In the genomic region with DNA sequence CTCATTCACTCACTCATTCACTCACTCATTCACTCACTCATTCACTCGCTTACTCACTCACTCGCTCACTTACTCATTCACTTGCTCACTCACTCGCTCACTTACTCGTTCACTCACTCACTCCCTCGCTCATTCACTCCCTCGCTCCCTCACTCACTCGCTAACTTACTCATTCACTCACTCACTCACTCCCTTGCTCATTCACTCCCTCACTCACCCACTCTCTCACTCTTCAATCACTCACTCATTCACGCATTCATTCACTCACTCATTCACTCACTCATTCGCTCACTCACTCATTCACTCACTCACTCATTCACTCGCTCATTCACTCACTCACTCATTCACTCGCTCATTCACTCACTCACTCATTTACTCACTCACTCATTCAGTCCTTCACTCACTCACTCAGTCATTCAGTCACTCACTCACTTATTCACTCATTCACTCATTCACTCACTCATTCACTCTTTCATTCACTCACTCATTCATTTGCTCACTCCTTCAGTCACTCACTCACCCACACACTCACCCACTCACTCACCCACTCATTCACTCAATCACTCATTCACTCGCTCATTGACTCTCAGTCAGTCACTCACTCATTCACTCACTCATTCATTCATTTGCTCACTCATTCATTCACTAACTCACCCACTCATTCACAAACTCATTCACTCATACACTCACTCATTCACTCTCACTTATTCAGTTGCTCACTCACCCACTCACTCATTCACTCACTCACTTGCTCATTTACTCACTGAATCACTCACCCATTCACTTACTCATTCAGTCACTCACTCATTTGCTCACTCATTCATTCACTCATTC, we compare ENCODE assay signal across 2 cellular contexts.
TF ChIP-seq lines count a peak whose summit lies in the region.

No MANE protein-coding gene starts in this region.

TF ChIP-seq in GM12891, 5 proteins besides CTCF, POLR2A, EP300 and RAD21:
- TF ChIP-seq SPI1 (IDR thresholded peaks at IDR 0.05; ENCODE audit: low read depth, low read length), result no peak

TF ChIP-seq in H1, 55 proteins besides CTCF, POLR2A, EP300 and RAD21:
- TF ChIP-seq TBP (IDR thresholded peaks at IDR 0.05; ENCODE audit: low read depth, low read length) (no peak), SIN3A (conservative IDR thresholded peaks at IDR 0.05 in 1 of 2, IDR thresholded peaks at IDR 0.05 in 1 of 2; ENCODE audit: low read depth in 1 of 2, low read length in 2 of 2) (no peak), CREB1 (IDR thresholded peaks at IDR 0.05) (no peak), RXRA (IDR thresholded peaks at IDR 0.05; ENCODE audit: insufficient read depth, low read depth, low read length) (no peak), KDM4A (IDR thresholded peaks at IDR 0.05; ENCODE audit: low read depth, low read length, severe bottlenecking) (no peak), BCL11A (IDR thresholded peaks at IDR 0.05; ENCODE audit: low read depth in 2 of 2, low read length in 2 of 2) (no peak), POLR2AphosphoS5 (IDR thresholded peaks at IDR 0.05; ENCODE audit: low read depth, low read length) (no peak), JUN (IDR thresholded peaks at IDR 0.05; ENCODE audit: low read depth, low read length) (no peak), CBX8 (IDR thresholded peaks at IDR 0.05; ENCODE audit: borderline replicate concordance, low read depth, low read length) (no peak), JUND (IDR thresholded peaks at IDR 0.05; ENCODE audit: low read length) (no peak), NRF1 (IDR thresholded peaks at IDR 0.05; ENCODE audit: low read depth, low read length) (no peak), FOSL1 (IDR thresholded peaks at IDR 0.05; ENCODE audit: insufficient read depth, low read depth, low read length) (no peak), SAP30 (IDR thresholded peaks at IDR 0.05; ENCODE audit: insufficient read depth, insufficient replicate concordance, low read length) (no peak), CTBP2 (IDR thresholded peaks at IDR 0.05; ENCODE audit: borderline replicate concordance, insufficient read depth, insufficient read length, low read length) (no peak)
